In genomic region chr7:17530741-17531417, GRCh38 we compare ENCODE assay signal across 8 cellular contexts.
DNase-seq lines count a peak whose midpoint lies in the region; ATAC-seq and TF ChIP-seq lines count a peak whose summit lies in the region.

No MANE protein-coding gene starts in this region.

- H3K4me1 ChIP-seq in A673 (ENCODE audit: insufficient read depth, low read length, poor library complexity, severe bottlenecking) = peaks cover 7% of the 10 kb centered on the region

- no peaks in the 10 kb centered on the region for H3K9me3 ChIP-seq in A673 (ENCODE audit: low read depth, low read length, poor library complexity, severe bottlenecking)

- in situ Hi-C loops in brain microvascular endothelial cell (cut with HindIII; ENCODE audit: low pct_ligation_motif_present, low sequenced_read_pairs) = no loop called here

- intact Hi-C loops in A673 (cut with micrococcal nuclease; ENCODE audit: unreplicated experiment) = loop anchor here (2.0 to 5.0 kb wide), 3 partner anchors 116 to 549 kb away; no protein-coding TSS in a partner anchor
- intact Hi-C loops in sciatic nerve (cut with DNase I) = loop anchor here (5.0 kb wide), 1 partner anchor 1356 kb away; no protein-coding TSS in a partner anchor

- H3K27ac ChIP-seq in A673 (ENCODE audit: low read depth, low read length, poor library complexity, severe bottlenecking) (no peak overlapping the region), brain microvascular endothelial cell (peak overlapping the region; percentile 84)

- POLR2A ChIA-PET in A673 (lab: Charles Lee; ENCODE audit: low non-redundant PET) = no interaction called here

- H3K4me3 ChIP-seq in A673 (ENCODE audit: low read depth, low read length, poor library complexity, severe bottlenecking) (no peak overlapping the region), brain microvascular endothelial cell (ENCODE audit: low read depth, low read length) (no peak overlapping the region)

- peak; percentile 60 for TF ChIP-seq CTCF in A673 (conservative IDR thresholded peaks at IDR 0.05; ENCODE audit: low read depth, low read length)
- peak; percentile 22 for TF ChIP-seq CTCF in brain microvascular endothelial cell (IDR thresholded peaks at IDR 0.05; ENCODE audit: low read depth, low read length, missing control alignments)

- CTCF ChIA-PET in A673 (lab: Charles Lee) = no interaction called here

- DNase-seq in A673 (ENCODE audit: low spot score) (peak; percentile 54), brain microvascular endothelial cell (no peak), sciatic nerve (ENCODE audit: low spot score) (no peak), NCI-H1048 (lab: John Stamatoyannopoulos, UW) (no peak), NCI-H510A (lab: John Stamatoyannopoulos, UW) (no peak), amniotic stem cell (lab: John Stamatoyannopoulos, UW) (no peak)

- peak; percentile 75 for ATAC-seq in GM18861 (IDR thresholded peaks at IDR 0.05; ENCODE audit: unreplicated experiment)
- peak; percentile 58 for ATAC-seq in HG03469 (IDR thresholded peaks at IDR 0.05; ENCODE audit: unreplicated experiment)
- peak; percentile 31 for ATAC-seq in sciatic nerve

- no TSS peak for BruUV-seq in A673 (replicated peaks; lab: Mats Ljungman, UMichigan)

- H3K36me3 ChIP-seq in A673 (ENCODE audit: insufficient read depth, low read length, poor library complexity, severe bottlenecking) = no peaks in the 10 kb centered on the region
- H3K36me3 ChIP-seq in brain microvascular endothelial cell (replicated peaks) = no peaks in the 10 kb centered on the region

- H3K27me3 ChIP-seq in A673 (replicated peaks; ENCODE audit: insufficient read depth, low read depth, low read length, poor library complexity) (no peaks in the 10 kb centered on the region), brain microvascular endothelial cell (replicated peaks) (no peaks in the 10 kb centered on the region)
